ENCODE assay signal across 23 cellular contexts in genomic region chr9:87282477-87282991, GRCh38.
A peak's percentile ranks its signal among the peaks of the same experiment; 100 is the strongest.
DNase-seq lines count a peak whose midpoint lies in the region; ATAC-seq and TF ChIP-seq lines count a peak whose summit lies in the region.
"Had no signal": no experiment of that assay in that cellular context is flagged by ENCODE, and none has a peak within 500 bp of the region (broad histone marks: within the 10 kb centered on the region; RNA-seq: fewer than 3 reads in every experiment).

No MANE protein-coding gene starts in this region.

- H3K4ac ChIP-seq in IMR-90 (ENCODE audit: low read depth, low read length), result peak overlapping the region; percentile 61; the same call in 1 of the 2 replicates

- H4K5ac ChIP-seq in IMR-90 (ENCODE audit: low read depth, low read length), result peak overlapping the region; percentile 19; the same call in 1 of the 2 replicates

- dilution Hi-C loops in IMR-90 (cut with HindIII; ENCODE audit: low sequenced_read_pairs, unreplicated experiment), result no loop called here

- H3K79me1 ChIP-seq in IMR-90 (ENCODE audit: low read depth in 1 of 2, low read length in 2 of 2), result no peaks in the 10 kb centered on the region

- no peak overlapping the region for H3K56ac ChIP-seq in IMR-90 (ENCODE audit: extremely low read depth, insufficient read depth, low read length)

- H2BK5ac ChIP-seq in IMR-90 (ENCODE audit: low read depth, low read length, poor library complexity, severe bottlenecking), result no peak overlapping the region

- BruUV-seq in IMR-90 (replicated peaks; lab: Mats Ljungman, UMichigan), result no TSS peak

- TF ChIP-seq CTCF in IMR-90 (conservative IDR thresholded peaks at IDR 0.05; ENCODE audit: low read depth, low read length), result no peak
- no peak for TF ChIP-seq CTCF in fibroblast of the aortic adventitia (IDR thresholded peaks at IDR 0.05; ENCODE audit: insufficient read depth, low read length)
- no peak for TF ChIP-seq CTCF in retinal pigment epithelial cell (conservative IDR thresholded peaks at IDR 0.05; ENCODE audit: low read depth, low read length)
- TF ChIP-seq CTCF in heart left ventricle (IDR thresholded peaks at IDR 0.05), result no peak

- TF ChIP-seq POLR2A in IMR-90 (IDR thresholded peaks at IDR 0.05; ENCODE audit: low read depth, low read length) (no peak), heart left ventricle (IDR thresholded peaks at IDR 0.05) (no peak)

- H3K36me3 ChIP-seq in IMR-90 (ENCODE audit: control insufficient read depth, insufficient read depth, low read length), result no peaks in the 10 kb centered on the region
- H3K36me3 ChIP-seq in adipocyte (ENCODE audit: control insufficient read depth, insufficient read depth, low read length, severe bottlenecking), result no peaks in the 10 kb centered on the region
- no peaks in the 10 kb centered on the region for H3K36me3 ChIP-seq in heart left ventricle

- no CpG with 5 or more reads among the region's 1 CpG for WGBS in IMR-90 (ENCODE audit: extremely low coverage in 2 of 2, insufficient read length in 1 of 2), 2 experiments
- 92 to 99% (median 97%) methylated on average over 1 of the region's 1 CpG for WGBS in heart left ventricle, 4 donors

- H3K14ac ChIP-seq in IMR-90 (replicated peaks; ENCODE audit: low read depth, low read length), result peak overlapping the region; percentile 55; the same call in 1 of the 2 replicates

- 0 out of 2 replicates have a peak overlapping the region, but pooled peaks have one; percentile 39 for H2BK20ac ChIP-seq in IMR-90 (ENCODE audit: low read depth, low read length)

- no peak overlapping the region for H3K4me2 ChIP-seq in IMR-90 (ENCODE audit: low read depth, low read length)
- H3K4me2 ChIP-seq: A549 had no signal

- POLR2A ChIA-PET in IMR-90 (lab: Charles Lee; ENCODE audit: unreplicated experiment), result no interaction called here

- H3K27me3 ChIP-seq in IMR-90 (ENCODE audit: control insufficient read depth, insufficient read depth, low read length), result no peaks in the 10 kb centered on the region
- H3K27me3 ChIP-seq in adipocyte (replicated peaks; ENCODE audit: control insufficient read depth, insufficient read depth, low read length), result no peaks in the 10 kb centered on the region
- H3K27me3 ChIP-seq in heart left ventricle, result no peaks in the 10 kb centered on the region

- CTCF ChIA-PET in IMR-90 (lab: Yijun Ruan, JAX), result interaction anchor here (0.7 to 1.3 kb wide), 2 partner anchors 8 to 770 kb away, joined by 3 read pairs; no protein-coding TSS in a partner anchor

- no peak overlapping the region for H2AFZ ChIP-seq in IMR-90 (replicated peaks; ENCODE audit: low read length, poor library complexity)

- no peak overlapping the region for H3K9ac ChIP-seq in IMR-90 (ENCODE audit: low read depth, low read length)
- H3K9ac ChIP-seq in adipocyte (ENCODE audit: low read length), result no peak overlapping the region

- peak overlapping the region; percentile 79; the same call in 1 of the 2 replicates for H2BK120ac ChIP-seq in IMR-90 (ENCODE audit: low read depth, low read length)

- in situ Hi-C loops in IMR-90 (cut with MboI; ENCODE audit: low sequenced_read_pairs), result no loop called here

- H3K27ac ChIP-seq in IMR-90 (ENCODE audit: insufficient read depth, low read length) (no peak overlapping the region), heart left ventricle (no peak overlapping the region)
- H3K27ac ChIP-seq: A549, C4-2B, RWPE1 had no signal

- H3K4me3 ChIP-seq in IMR-90 (ENCODE audit: insufficient read depth, low read depth, low read length) (no peak overlapping the region), adipocyte (ENCODE audit: low read length) (no peak overlapping the region), fibroblast of the aortic adventitia (ENCODE audit: low read depth, low read length) (no peak overlapping the region), retinal pigment epithelial cell (ENCODE audit: low read length) (no peak overlapping the region), heart left ventricle (no peak overlapping the region)
- H3K4me3 ChIP-seq: A549 had no signal

- H2AK9ac ChIP-seq in IMR-90 (replicated peaks; ENCODE audit: low read depth, low read length, poor library complexity), result no peak overlapping the region

- no peak for DNase-seq in IMR-90
- peak; percentile 77 for DNase-seq in adipocyte (ENCODE audit: low read depth)
- DNase-seq in fibroblast of the aortic adventitia (ENCODE audit: low read depth), result peak; percentile 31
- DNase-seq in retinal pigment epithelial cell (ENCODE audit: low read depth), result peak; percentile 43
- DNase-seq in heart left ventricle, result no peak
- DNase-seq in RPMI8226, result no peak
- DNase-seq: Caco-2; CD8-positive, alpha-beta T cell; DMS79; KBM-7; NCI-H1048; NCI-H1417; NCI-H1694; NCI-H2029 treated with DMSO at 0.1 percent for 48 hours; NCI-H446 treated with DMSO at 0.1 percent for 48 hours; NCI-H526; SHP77 treated with DMSO at 0.1 percent for 48 hours had no signal

- H3K18ac ChIP-seq in IMR-90 (ENCODE audit: low read depth, low read length), result peak overlapping the region; percentile 57; the same call in 1 of the 2 replicates

- peak overlapping the region; percentile 56; the same call in 2 of the 3 replicates for H2BK15ac ChIP-seq in IMR-90 (ENCODE audit: low read depth, low read length)

- H4K20me1 ChIP-seq in IMR-90 (ENCODE audit: insufficient read depth, low read length), result no peaks in the 10 kb centered on the region

- intact Hi-C loops in IMR-90 (cut with micrococcal nuclease) (loop anchor here (5.0 kb wide), 1 partner anchor 90 kb away; no protein-coding TSS in a partner anchor), heart left ventricle (cut with DNase I) (no loop called here)

- H3K23ac ChIP-seq in IMR-90 (ENCODE audit: low read depth, low read length), result no peak overlapping the region

- peak overlapping the region; percentile 83 for H4K91ac ChIP-seq in IMR-90 (ENCODE audit: insufficient read depth, low read depth, low read length)

- peaks cover 20% of the 10 kb centered on the region for H3K4me1 ChIP-seq in IMR-90 (ENCODE audit: control insufficient read depth, insufficient read depth, low read length)
- H3K4me1 ChIP-seq in adipocyte (ENCODE audit: control insufficient read depth, insufficient read depth, low read length), result peaks cover 30% of the 10 kb centered on the region
- H3K4me1 ChIP-seq in heart left ventricle, result peaks cover 0 to 8% (median 0%) of the 10 kb centered on the region in 12 donors
- H3K4me1 ChIP-seq: A549, Caco-2 had no signal

- no peak overlapping the region; a peak in 1 of 4 replicates for H4K8ac ChIP-seq in IMR-90 (ENCODE audit: low read depth in 2 of 2, low read length in 2 of 2)

- no peak for ATAC-seq in IMR-90 (ENCODE audit: low read depth)
- ATAC-seq in heart left ventricle, result no peak
- no peak for ATAC-seq in GM18498 (IDR thresholded peaks at IDR 0.05; ENCODE audit: unreplicated experiment)
- ATAC-seq: A549; CD8-positive, alpha-beta T cell; HCT116; HepG2 had no signal

- H3K9me1 ChIP-seq in IMR-90 (ENCODE audit: insufficient read depth, low read length), result peaks cover 9% of the 10 kb centered on the region

- peaks cover 2% of the 10 kb centered on the region for H3K9me3 ChIP-seq in IMR-90 (ENCODE audit: control insufficient read depth, insufficient read depth, low read length)
- no peaks in the 10 kb centered on the region for H3K9me3 ChIP-seq in adipocyte (ENCODE audit: control insufficient read depth, low read length)
- H3K9me3 ChIP-seq in heart left ventricle, result no peaks in the 10 kb centered on the region
- H3K9me3 ChIP-seq: A549, Caco-2 had no signal

- TF ChIP-seq RAD21 in IMR-90 (IDR thresholded peaks at IDR 0.05; ENCODE audit: low read length), result no peak

- peak overlapping the region; percentile 15; the same call in 1 of the 2 replicates for H2AK5ac ChIP-seq in IMR-90 (ENCODE audit: low read depth, low read length)

TF ChIP-seq in IMR-90, 13 proteins besides CTCF, POLR2A, EP300 and RAD21:
- no peak for TF ChIP-seq MXI1 (IDR thresholded peaks at IDR 0.05; ENCODE audit: borderline replicate concordance, low read depth, low read length)
- TF ChIP-seq RFX5 (IDR thresholded peaks at IDR 0.05; ENCODE audit: low read depth, low read length), result no peak

Comparison
In these comparisons a context has a peak if more than half of its experiments do, and no peak if none do; other contexts are left out.
1. DNase-seq: peak in adipocyte (single experiment), fibroblast of the aortic adventitia (single experiment) and retinal pigment epithelial cell (single experiment); none in IMR-90 (single experiment), heart left ventricle (0 of 5) and RPMI8226 (single experiment).